ENCODE assay signal across 9 cellular contexts in the genomic region with DNA sequence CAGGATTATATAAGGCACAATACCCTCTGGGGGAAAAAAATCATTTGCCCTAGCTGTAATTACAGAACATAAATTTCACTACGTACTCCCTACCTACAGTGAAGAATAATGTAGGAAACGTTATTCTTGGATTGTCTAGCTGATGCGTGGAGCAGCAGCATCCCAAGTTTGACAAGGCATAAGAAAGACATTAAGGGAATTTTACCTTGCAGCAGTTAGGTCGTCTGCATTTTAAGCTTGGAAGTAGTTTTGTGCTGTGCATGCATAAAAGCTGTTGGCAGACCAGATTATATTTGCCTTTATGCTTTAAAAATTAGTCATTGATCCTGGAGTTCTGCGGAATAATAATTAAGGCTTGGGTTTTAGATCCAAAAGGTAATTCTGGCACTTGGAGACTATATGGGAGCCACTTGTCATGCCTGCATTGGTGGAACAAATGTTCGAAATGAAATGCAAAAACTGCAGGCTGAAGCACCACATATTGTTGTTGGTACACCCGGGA. TPM values are rescaled to one million over a fixed set of nuclear protein-coding genes. Genes with fewer than 3 reads are reported as not detected.
DNase-seq lines count a peak whose midpoint lies in the region; ATAC-seq, FAIRE-seq and TF ChIP-seq lines count a peak whose summit lies in the region.
"Had no signal": no experiment of that assay in that cellular context is flagged by ENCODE, and none has a peak within 500 bp of the region (broad histone marks: within the 10 kb centered on the region; RNA-seq: fewer than 3 reads in every experiment).

No MANE protein-coding gene starts in this region.

- FAIRE-seq in A549 (lab: Jason Lieb, UNC): no peak

- in situ Hi-C loops in mammary epithelial cell (cut with MboI; ENCODE audit: low sequenced_read_pairs in 2 of 2): loop anchor here in 1 of 2 donors (10.0 kb wide), 1 partner anchor 151 kb away; no protein-coding TSS in a partner anchor

- peaks cover 54% of the 10 kb centered on the region for H4K20me1 ChIP-seq in mammary epithelial cell (ENCODE audit: insufficient read depth, low read length)

- WGBS in A549 (ENCODE audit: missing lambda C conversion rate): 5% methylated on average over 7 of the region's 7 CpGs
- WGBS in mammary epithelial cell (ENCODE audit: low coverage, missing lambda C conversion rate): 0% methylated on average over 7 of the region's 7 CpGs

- peak overlapping the region; percentile 99 for H3K4me2 ChIP-seq in A549
- H3K4me2 ChIP-seq in mammary epithelial cell (ENCODE audit: insufficient read depth, low read depth, low read length): peak overlapping the region; percentile 86

- peaks cover 65% of the 10 kb centered on the region for H3K79me2 ChIP-seq in mammary epithelial cell (ENCODE audit: insufficient read depth, low read length)

- TF ChIP-seq EP300 in A549 (IDR thresholded peaks at IDR 0.05): no peak

- BruUV-seq in mammary epithelial cell (replicated peaks; lab: Mats Ljungman, UMichigan): no TSS peak

- dilution Hi-C loops in mammary epithelial cell (cut with HindIII; ENCODE audit: low sequenced_read_pairs): loop anchor here (10.0 kb wide), 1 partner anchor 221 kb away; the partner anchor contains the start of gene TBCCD1

- peak overlapping the region; percentile 96 to 100 for H3K27ac ChIP-seq in A549
- H3K27ac ChIP-seq in HL-60 (replicated peaks): peak overlapping the region; percentile 99
- peak overlapping the region; percentile 96 for H3K27ac ChIP-seq in mammary epithelial cell (ENCODE audit: insufficient read depth, low read depth, low read length)
- H3K27ac ChIP-seq in mucosa of rectum (ENCODE audit: low read depth in 2 of 2, low read length in 2 of 2): no peak overlapping the region

- H3K4me1 ChIP-seq in A549 (peaks cover 47% of the 10 kb centered on the region), mammary epithelial cell (ENCODE audit: insufficient read depth, low read length) (peaks cover 24% of the 10 kb centered on the region), mucosa of rectum (ENCODE audit: control insufficient read depth in 2 of 2, insufficient read depth in 2 of 2, low read length in 2 of 2) (peaks cover 24 to 27% of the 10 kb centered on the region in 2 donors)

- no peak for TF ChIP-seq CTCF in A549 (IDR thresholded peaks at IDR 0.05)
- TF ChIP-seq CTCF in HL-60 (IDR thresholded peaks at IDR 0.05; ENCODE audit: insufficient read depth, low read length): no peak
- no peak for TF ChIP-seq CTCF in mammary epithelial cell (conservative IDR thresholded peaks at IDR 0.05 in 1 of 2, IDR thresholded peaks at IDR 0.05 in 1 of 2; ENCODE audit: extremely low read depth in 1 of 2, insufficient read depth in 1 of 2, low read depth in 1 of 2, low read length in 2 of 2)

- no peak for TF ChIP-seq RAD21 in A549 (conservative IDR thresholded peaks at IDR 0.05 in 1 of 2, IDR thresholded peaks at IDR 0.05 in 1 of 2)

- H2AFZ ChIP-seq in mammary epithelial cell (ENCODE audit: low read depth, low read length): no peak overlapping the region

- peak overlapping the region; percentile 94 for H3K4me3 ChIP-seq in A549
- H3K4me3 ChIP-seq in HL-60 (replicated peaks; ENCODE audit: insufficient read depth, low read length): peak overlapping the region; percentile 89
- peak overlapping the region; percentile 66 to 81 (median 77) for H3K4me3 ChIP-seq in mammary epithelial cell (replicated peaks in 1 of 3; ENCODE audit: insufficient read depth in 1 of 3, low read depth in 2 of 3, low read length in 3 of 3)
- H3K4me3 ChIP-seq in mucosa of rectum (ENCODE audit: low read length in 2 of 2): peak overlapping the region; percentile 98 to 99

- H3K9ac ChIP-seq in mammary epithelial cell (ENCODE audit: insufficient read depth, low read length) (peak overlapping the region; percentile 99), mucosa of rectum (ENCODE audit: low read depth in 1 of 2, low read length in 2 of 2) (peak overlapping the region; percentile 18 to 99)

- no peaks in the 10 kb centered on the region for H3K27me3 ChIP-seq in HL-60 (ENCODE audit: insufficient read depth, poor library complexity, severe bottlenecking)
- no peaks in the 10 kb centered on the region for H3K27me3 ChIP-seq in mammary epithelial cell (ENCODE audit: insufficient read depth, low read length)
- no peaks in the 10 kb centered on the region for H3K27me3 ChIP-seq in mucosa of rectum (ENCODE audit: control insufficient read depth in 2 of 2, insufficient read depth in 2 of 2, low read length in 2 of 2)

- DNase-seq in A549 (ENCODE audit: low read depth in 1 of 2, low spot score in 1 of 2) (no peak), HL-60 (ENCODE audit: low read depth in 1 of 2, low spot score in 1 of 2) (no peak), mammary epithelial cell (no peak), NCI-H524 (lab: John Stamatoyannopoulos, UW) (no peak), NCI-H2107 treated with DMSO at 0.1 percent for 48 hours (lab: John Stamatoyannopoulos, UW; ENCODE audit: unreplicated experiment) (no peak), NCI-H2081 (lab: John Stamatoyannopoulos, UW) (no peak)
- DNase-seq: NCI-H1092 had no signal

- TF ChIP-seq POLR2A in A549 (IDR thresholded peaks at IDR 0.05; ENCODE audit: low read length): no peak

- POLR2A ChIA-PET in A549 (lab: Yijun Ruan, JAX): interaction anchor here (0.6 kb wide), 1 partner anchor 45 kb away, joined by 3 read pairs; no protein-coding TSS in a partner anchor

- no peaks in the 10 kb centered on the region for H3K9me3 ChIP-seq in A549
- H3K9me3 ChIP-seq in mammary epithelial cell (replicated peaks; ENCODE audit: insufficient read depth, low read length): no peaks in the 10 kb centered on the region
- no peaks in the 10 kb centered on the region for H3K9me3 ChIP-seq in mucosa of rectum (ENCODE audit: control insufficient read depth in 2 of 2, low read length in 2 of 2)

- ATAC-seq in A549: no peak
- ATAC-seq in GM21529 (IDR thresholded peaks at IDR 0.05; ENCODE audit: unreplicated experiment): no peak

- intact Hi-C loops in mammary epithelial cell (cut with micrococcal nuclease): loop anchor here (10.0 kb wide), 1 partner anchor 681 kb away; the partner anchor contains the start of gene ETV5

- H3K36me3 ChIP-seq in mammary epithelial cell (ENCODE audit: insufficient read depth, low read length) (peaks cover 55% of the 10 kb centered on the region), mucosa of rectum (ENCODE audit: control insufficient read depth in 2 of 2, insufficient read depth in 2 of 2, low read length in 2 of 2) (peaks cover 59 to 62% of the 10 kb centered on the region in 2 donors)

- CTCF ChIA-PET in A549 (lab: Yijun Ruan, JAX) (interaction anchor here (0.8 to 2.5 kb wide), 2 partner anchors 169 to 171 kb away, joined by 3 to 8 read pairs; no protein-coding TSS in a partner anchor), mammary epithelial cell (lab: Charles Lee; ENCODE audit: low non-redundant PET) (no interaction called here)

TF ChIP-seq in A549, 52 proteins besides CTCF, POLR2A, EP300 and RAD21 (continues in another document):
- TF ChIP-seq JUN (IDR thresholded peaks at IDR 0.05) (0 out of 5 replicates have a peak, but pooled peaks of 1 of the 2 experiments have one; percentile 17), ELK1 (IDR thresholded peaks at IDR 0.05; ENCODE audit: low read depth, low read length) (no peak), NFE2L2 (conservative IDR thresholded peaks at IDR 0.05; ENCODE audit: low read length) (no peak), MYC (IDR thresholded peaks at IDR 0.05; ENCODE audit: borderline replicate concordance, low read length) (no peak)

RNA-seq across cellular contexts. Expression of gene EIF4A2, which starts 2.2 kb away (rescaled TPM):
- polyA plus RNA-seq in A549 (2011; rRNA removed) (337 and 493 TPM in 2 replicates), A549 (2017; fragmentation: RNase III; extraction: RNeasy Plus Mini Kit Qiagen cat#74134 plus additional on column Dnase treatment) (172 to 194 TPM (median 184 TPM) in 3 replicates), mammary epithelial cell (161 TPM)
- polyA plus RNA-seq in A549 (2012; cell fraction: cytosol; rRNA removed): 77.2 and 104 TPM in 2 replicates
- 94.0 and 159 TPM in 2 replicates for polyA plus RNA-seq in A549 (2012; cell fraction: nucleus; rRNA removed)
- 163 and 178 TPM in 2 replicates for polyA minus RNA-seq in A549 (2011; rRNA and poly(A)+ RNA removed)
- 100 to 1,000 TPM; 291 to 441 TPM for total RNA-seq in mammary epithelial cell
- polyA minus RNA-seq in mammary epithelial cell: 86.0 TPM

RNA-seq across cellular contexts. Expression of gene RFC4, which starts 20.7 kb away (rescaled TPM):
- 32.8 and 40.6 TPM in 2 replicates for polyA plus RNA-seq in A549 (2011; rRNA removed)
- polyA plus RNA-seq in A549 (2012; cell fraction: cytosol; rRNA removed): 29.4 and 34.1 TPM in 2 replicates
- 18.9 and 31.8 TPM in 2 replicates for polyA plus RNA-seq in A549 (2012; cell fraction: nucleus; rRNA removed)
- 68.8 to 76.7 TPM (median 69.8 TPM) in 3 replicates for polyA plus RNA-seq in A549 (2017; fragmentation: RNase III; extraction: RNeasy Plus Mini Kit Qiagen cat#74134 plus additional on column Dnase treatment)
- 5.9 and 6.3 TPM in 2 replicates for polyA minus RNA-seq in A549 (2011; rRNA and poly(A)+ RNA removed)
- 10 to 100 TPM; 12.3 to 27.5 TPM for total RNA-seq in mammary epithelial cell
- 23.3 TPM for polyA plus RNA-seq in mammary epithelial cell
- polyA minus RNA-seq in mammary epithelial cell: 25.0 TPM

RNA-seq across cellular contexts. Expression of gene ADIPOQ, which starts 56.9 kb away (rescaled TPM):
- not detected in 2 replicates for polyA plus RNA-seq in A549 (2011; rRNA removed)
- not detected in 2 replicates for polyA plus RNA-seq in A549 (2012; cell fraction: cytosol; rRNA removed)
- polyA plus RNA-seq in A549 (2012; cell fraction: nucleus; rRNA removed): not detected in 2 replicates
- polyA plus RNA-seq in A549 (2017; fragmentation: RNase III; extraction: RNeasy Plus Mini Kit Qiagen cat#74134 plus additional on column Dnase treatment): not detected in 3 replicates
- not detected in 2 replicates for polyA minus RNA-seq in A549 (2011; rRNA and poly(A)+ RNA removed)
- total RNA-seq in mammary epithelial cell: not detected
- polyA plus RNA-seq in mammary epithelial cell: not detected
- polyA minus RNA-seq in mammary epithelial cell: not detected

Comparison
In these comparisons a context has a peak if more than half of its experiments do, and no peak if none do; other contexts are left out.
1. H3K27ac ChIP-seq: peak in A549 (2 of 2), HL-60 (single experiment) and mammary epithelial cell (single experiment); none in mucosa of rectum (0 of 2).
2. Peak in every context shown above with its lines, with median percentiles within 50 percentile points of each other: H3K4me3 ChIP-seq.